In the genomic region with DNA sequence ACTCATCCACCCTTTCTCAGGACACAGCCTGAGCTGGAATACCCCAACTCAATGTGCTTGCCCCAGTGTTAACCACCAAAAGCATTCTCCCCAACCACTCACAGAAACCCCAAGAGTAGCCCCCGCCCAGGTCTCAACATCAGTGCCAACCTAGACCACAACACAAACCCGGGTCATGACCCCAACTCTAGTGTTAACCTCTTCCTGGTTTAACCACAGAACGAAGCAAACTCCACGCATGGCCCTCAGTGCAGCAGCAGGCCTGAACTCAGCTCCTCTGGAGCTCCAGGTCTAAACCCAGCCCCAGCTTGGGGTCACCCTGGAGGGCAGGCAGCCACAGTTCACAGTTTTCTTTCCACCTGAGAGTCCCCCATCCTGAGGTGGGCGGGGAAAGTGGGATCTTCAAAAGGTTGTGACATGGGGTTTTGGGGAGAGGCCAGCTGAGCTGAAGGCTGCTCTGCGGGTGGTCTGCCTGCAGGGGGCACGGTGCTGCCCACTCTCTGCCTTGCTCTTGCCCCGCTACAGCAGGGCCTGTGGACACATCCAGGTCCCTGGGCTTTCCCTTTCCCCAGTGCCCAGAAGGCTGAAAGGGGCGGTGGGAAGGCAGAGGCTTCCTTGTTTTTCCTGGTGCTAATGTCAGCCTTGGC, we compare ENCODE assay signal across 11 cellular contexts. TPM values are rescaled to one million over a fixed set of nuclear protein-coding genes. Genes with fewer than 3 reads are reported as not detected.
DNase-seq lines count a peak whose midpoint lies in the region; ATAC-seq and TF ChIP-seq lines count a peak whose summit lies in the region.
"Had no signal": no experiment of that assay in that cellular context is flagged by ENCODE, and none has a peak within 500 bp of the region (broad histone marks: within the 10 kb centered on the region; RNA-seq: fewer than 3 reads in every experiment).

No MANE protein-coding gene starts in this region.

- H3K27me3 Mint-ChIP-seq in HFFc6 (ENCODE audit: insufficient read depth) = peaks cover 7% of the 10 kb centered on the region

- no peak overlapping the region for H3K4me3 ChIP-seq in WERI-Rb-1 (ENCODE audit: low read depth, low read length)
- H3K4me3 ChIP-seq: uterus had no signal

- H3K4me1 Mint-ChIP-seq in HFFc6 (ENCODE audit: low read depth) = peaks cover 7% of the 10 kb centered on the region; the same call in 1 of the 2 replicates

- DNase-seq in GDM1 (lab: John Stamatoyannopoulos, UW) (peak; percentile 33), HFFc6 (no peak), WERI-Rb-1 (no peak), foreskin keratinocyte (no peak), C1 segment of cervical spinal cord (lab: John Stamatoyannopoulos, UW) (no peak)
- DNase-seq: GOT3, NCI-H1048, uterus had no signal

- H3K4me1 ChIP-seq in foreskin keratinocyte = peaks cover 74% of the 10 kb centered on the region
- H3K4me1 ChIP-seq: uterus had no signal

- no peaks in the 10 kb centered on the region for H3K27me3 ChIP-seq in WERI-Rb-1 (ENCODE audit: insufficient read depth, low read depth, severe bottlenecking)
- no peaks in the 10 kb centered on the region for H3K27me3 ChIP-seq in foreskin keratinocyte
- H3K27me3 ChIP-seq: uterus had no signal

- H3K27ac ChIP-seq in WERI-Rb-1 (no peak overlapping the region), foreskin keratinocyte (peak overlapping the region; percentile 98)
- H3K27ac ChIP-seq: uterus had no signal

- H3K9me3 ChIP-seq in WERI-Rb-1 (ENCODE audit: severe bottlenecking) = no peaks in the 10 kb centered on the region
- H3K9me3 ChIP-seq: uterus had no signal

- H3K4me3 Mint-ChIP-seq in HFFc6 = no peak overlapping the region

- ATAC-seq in foreskin keratinocyte = peak; percentile 6
- no peak for ATAC-seq in HG03457 (IDR thresholded peaks at IDR 0.05; ENCODE audit: unreplicated experiment)
- no peak for ATAC-seq in HG03571 (IDR thresholded peaks at IDR 0.05; ENCODE audit: unreplicated experiment)
- ATAC-seq in HG02571 (IDR thresholded peaks at IDR 0.05; ENCODE audit: unreplicated experiment) = no peak

- H3K9me3 Mint-ChIP-seq in HFFc6 = no peaks in the 10 kb centered on the region

- no peak overlapping the region for H3K27ac Mint-ChIP-seq in HFFc6

- H3K36me3 Mint-ChIP-seq in HFFc6 (ENCODE audit: low read depth) = no peaks in the 10 kb centered on the region

- TF ChIP-seq CTCF in HFFc6 (IDR thresholded peaks at IDR 0.05) (peak; percentile 24; the same call in 1 of the 2 replicates), WERI-Rb-1 (IDR thresholded peaks at IDR 0.05; ENCODE audit: low read depth, low read length) (peak; percentile 41), foreskin keratinocyte (conservative IDR thresholded peaks at IDR 0.05) (peak; percentile 64)

- no peaks in the 10 kb centered on the region for H3K36me3 ChIP-seq in WERI-Rb-1
- H3K36me3 ChIP-seq: uterus had no signal

RNA-seq across cellular contexts. Expression of a gene that starts 37.9 kb away (rescaled TPM):
- 1 to 10 TPM; 4.1 to 7.9 (median 6.6) TPM for total RNA-seq in HFFc6 (2021; fragmentation: NEBNext Ultra II Directional; extraction: Animal tissue kit (Norgen Biotek cat#: 25700))
- 45.0 and 49.6 TPM in 2 replicates for total RNA-seq in foreskin keratinocyte
- 28.6 and 33.1 TPM in 2 replicates for polyA plus RNA-seq in foreskin keratinocyte
